Comparison of ENCODE assay signal across 8 cellular contexts in the genomic region with DNA sequence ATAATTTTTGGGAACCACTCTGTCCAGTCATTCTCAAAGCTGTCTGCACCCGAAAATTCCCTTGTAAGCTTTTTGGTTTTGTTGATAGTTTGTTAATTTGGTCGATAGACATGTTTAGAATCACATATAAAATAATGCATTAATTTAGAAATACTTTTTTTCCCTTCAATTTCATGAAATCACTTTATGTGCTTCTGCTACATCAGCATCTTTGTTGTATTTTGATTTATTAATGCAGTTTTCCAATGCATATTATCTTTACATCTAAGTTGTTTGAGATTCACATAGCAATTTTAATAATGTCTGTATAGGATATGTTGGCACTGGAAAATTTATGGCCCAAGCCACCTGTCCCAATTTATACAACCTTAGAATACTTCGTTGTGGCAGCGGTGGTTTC.
"Had no signal": no experiment of that assay in that cellular context is flagged by ENCODE, and none has a peak within 500 bp of the region (broad histone marks: within the 10 kb centered on the region; RNA-seq: fewer than 3 reads in every experiment).

No MANE protein-coding gene starts in this region.

- FAIRE-seq: G401.6, GM12878, GM12891, GM12892, GM18507, GM19239 had no signal

- H3K4me3 ChIP-seq: GM12878 had no signal

- ATAC-seq: GM12878 had no signal

- DNase-seq: GDM1, GF-D8 had no signal
